1 cellular context compared by ENCODE assay signal in genomic region chr2:55088400-55088799, GRCh38.
TF ChIP-seq lines count a peak whose summit lies in the region.

No MANE protein-coding gene starts in this region.

TF ChIP-seq in HepG2, 621 proteins besides CTCF, POLR2A, EP300 and RAD21 (continued from another document):
- no peak for TF ChIP-seq ZNF687 (CRISPR knock-in tag; IDR thresholded peaks at IDR 0.05)
- TF ChIP-seq EEA1 (CRISPR knock-in tag; IDR thresholded peaks at IDR 0.05; ENCODE audit: borderline replicate concordance) = no peak
- peak; percentile 15; the same call in 1 of the 2 replicates for TF ChIP-seq MAFF (IDR thresholded peaks at IDR 0.05; ENCODE audit: low read depth, low read length)
- no peak for TF ChIP-seq ZNF850 (CRISPR knock-in tag; conservative IDR thresholded peaks at IDR 0.05)
